Comparison of ENCODE assay signal across 24 cellular contexts in the genomic region with DNA sequence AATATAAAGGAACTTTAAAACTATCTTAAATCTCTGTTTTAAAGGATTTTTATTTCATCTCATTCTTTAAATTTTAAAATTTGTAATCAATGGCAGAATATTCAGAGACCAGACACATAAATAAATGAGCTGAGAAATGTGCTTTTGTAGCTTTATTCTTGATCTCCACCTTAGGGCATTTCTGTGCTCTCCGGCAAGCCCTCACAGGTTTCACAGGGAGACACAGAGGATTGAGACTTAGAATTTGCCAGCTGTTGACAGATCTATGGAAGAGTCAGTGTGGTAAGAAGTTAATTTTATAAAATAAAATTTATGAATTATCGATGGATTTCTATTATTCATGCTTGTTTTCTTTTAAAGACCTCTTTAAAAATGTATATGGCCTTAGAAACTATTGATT.
"Had no signal": no experiment of that assay in that cellular context is flagged by ENCODE, and none has a peak within 500 bp of the region (broad histone marks: within the 10 kb centered on the region; RNA-seq: fewer than 3 reads in every experiment).

No MANE protein-coding gene starts in this region.

- H3K27me3 Mint-ChIP-seq: stimulated activated memory B cell treated with anti-CD40 and anti-IgM and Interleukin-4, amounts not matched to agents 10 μg/mL and 1 μg/mL and 100 μg/mL, for 72 hours; type B pancreatic cell had no signal

- H3K4me3 ChIP-seq: left ventricle myocardium inferior, lung, mucosa of descending colon, ovary, prostate gland, right lobe of liver, smooth muscle cell, tibial nerve, uterus had no signal

- H3K4me3 Mint-ChIP-seq: memory B cell; naive thymus-derived CD4-positive, alpha-beta T cell; natural killer cell treated with Interleukin-12 subunit alpha and Interleukin-12 subunit beta and Interleukin-15 and Interleukin-18, amount 100 ng/mL, for 72 hours; stimulated activated memory B cell treated with anti-CD40 and anti-IgM and Interleukin-4, amounts not matched to agents 10 μg/mL and 1 μg/mL and 100 μg/mL, for 72 hours; stimulated activated naive CD8-positive, alpha-beta T cell treated with anti-CD3 and anti-CD28 coated beads, Interleukin-15, amount 100 ng/mL, for 72 hours; type B pancreatic cell had no signal

- H3K36me3 Mint-ChIP-seq: memory B cell; natural killer cell treated with Interleukin-12 subunit alpha and Interleukin-12 subunit beta and Interleukin-15 and Interleukin-18, amount 100 ng/mL, for 72 hours; stimulated activated memory B cell treated with anti-CD40 and anti-IgM and Interleukin-4, amounts not matched to agents 10 μg/mL and 1 μg/mL and 100 μg/mL, for 72 hours; type B pancreatic cell had no signal

- H3K27ac ChIP-seq: left ventricle myocardium inferior, ovary, prostate gland, right lobe of liver, tibial nerve, uterus had no signal

- H3K27me3 ChIP-seq: ovary, right lobe of liver, tibial nerve, uterus had no signal

- H3K9me3 ChIP-seq: left ventricle myocardium inferior, mucosa of descending colon, ovary, prostate gland, right lobe of liver, tibial nerve, uterus had no signal

- ATAC-seq: mucosa of descending colon; naive thymus-derived CD4-positive, alpha-beta T cell; natural killer cell treated with Interleukin-12 subunit alpha and Interleukin-12 subunit beta and Interleukin-15 and Interleukin-18, amount 100 ng/mL, for 72 hours; right lobe of liver; stimulated activated memory B cell treated with anti-CD40 and anti-IgM and Interleukin-4, amounts not matched to agents 10 μg/mL and 1 μg/mL and 100 μg/mL, for 72 hours; stimulated activated naive CD8-positive, alpha-beta T cell treated with anti-CD3 and anti-CD28 coated beads, Interleukin-15, amount 100 ng/mL, for 72 hours had no signal

- H3K9me3 Mint-ChIP-seq: memory B cell; naive thymus-derived CD4-positive, alpha-beta T cell; natural killer cell treated with Interleukin-12 subunit alpha and Interleukin-12 subunit beta and Interleukin-15 and Interleukin-18, amount 100 ng/mL, for 72 hours; stimulated activated memory B cell treated with anti-CD40 and anti-IgM and Interleukin-4, amounts not matched to agents 10 μg/mL and 1 μg/mL and 100 μg/mL, for 72 hours; stimulated activated naive CD8-positive, alpha-beta T cell treated with anti-CD3 and anti-CD28 coated beads, Interleukin-15, amount 100 ng/mL, for 72 hours; type B pancreatic cell had no signal

- DNase-seq: hippocampal formation; left ventricle myocardium inferior; midbrain; mucosa of descending colon; naive thymus-derived CD4-positive, alpha-beta T cell; ovary; posterior cingulate gyrus; right lobe of liver; stimulated activated CD4-positive, alpha-beta T cell treated with anti-CD3 and anti-CD28 coated beads, Interleukin-1b, Interleukin-23, amount 100 ng/mL, for 48 hours; stimulated activated CD4-positive, alpha-beta T cell treated with anti-CD3 and anti-CD28 coated beads, Interleukin-2, amount 100 ng/mL, for 48 hours; stimulated activated CD4-positive, alpha-beta T cell treated with anti-CD3 and anti-CD28 coated beads, Interleukin-4, amount 100 ng/mL, for 4 hours; stimulated activated CD8-positive, alpha-beta memory T cell treated with anti-CD3 and anti-CD28 coated beads, Interleukin-4, amount 100 ng/mL, for 48 hours; stimulated activated naive CD4-positive, alpha-beta T cell treated with Interleukin-2 at 50 U/mL for 16 hours; stimulated activated naive CD8-positive, alpha-beta T cell treated with anti-CD3 and anti-CD28 coated beads, Interleukin-15, amount 100 ng/mL, for 72 hours; substantia nigra; uterus had no signal

- H3K36me3 ChIP-seq: left ventricle myocardium inferior, ovary, prostate gland, right lobe of liver, tibial nerve, uterus had no signal

- H3K4me2 ChIP-seq: smooth muscle cell had no signal

- H3K27ac Mint-ChIP-seq: memory B cell; naive thymus-derived CD4-positive, alpha-beta T cell; natural killer cell treated with Interleukin-12 subunit alpha and Interleukin-12 subunit beta and Interleukin-15 and Interleukin-18, amount 100 ng/mL, for 72 hours; stimulated activated memory B cell treated with anti-CD40 and anti-IgM and Interleukin-4, amounts not matched to agents 10 μg/mL and 1 μg/mL and 100 μg/mL, for 72 hours; stimulated activated naive CD8-positive, alpha-beta T cell treated with anti-CD3 and anti-CD28 coated beads, Interleukin-15, amount 100 ng/mL, for 72 hours; type B pancreatic cell had no signal

- H3K4me1 ChIP-seq: prostate gland, uterus had no signal
